Comparison of ENCODE assay signal across 24 cellular contexts in genomic region chr15:27989838-27990237, GRCh38.
DNase-seq lines count a peak whose midpoint lies in the region; ATAC-seq and TF ChIP-seq lines count a peak whose summit lies in the region.
"Had no signal": no experiment of that assay in that cellular context is flagged by ENCODE, and none has a peak within 500 bp of the region (broad histone marks: within the 10 kb centered on the region; RNA-seq: fewer than 3 reads in every experiment).

No MANE protein-coding gene starts in this region.

- TF ChIP-seq RAD21 in SK-N-SH (IDR thresholded peaks at IDR 0.05; ENCODE audit: low read length): no peak

- no peaks in the 10 kb centered on the region for H3K36me3 Mint-ChIP-seq in GM23338 (ENCODE audit: low read depth)
- no peaks in the 10 kb centered on the region for H3K36me3 Mint-ChIP-seq in glutamatergic neuron (ENCODE audit: unreplicated experiment)

- no peak overlapping the region for H3K4me3 ChIP-seq in SK-N-SH (ENCODE audit: low read depth in 2 of 2, low read length in 1 of 2)
- H3K4me3 ChIP-seq in GM23338: no peak overlapping the region
- H3K4me3 ChIP-seq: BLaER1 treated with 17β-estradiol and CSF1 and Interleukin-3, amounts not matched to agents 10 nM and 100 nM; HAP-1; MG63; SK-N-MC had no signal

- CTCF ChIA-PET in SK-N-SH (lab: Yijun Ruan, JAX): interaction anchor here (0.6 to 2.1 kb wide), 6 partner anchors 9 to 965 kb away, joined by 3 to 9 read pairs (median 4); partner anchors contain the start of gene OCA2

- H3K79me2 ChIP-seq in SK-N-SH (ENCODE audit: insufficient read depth) (no peaks in the 10 kb centered on the region), GM23338 (replicated peaks; ENCODE audit: insufficient read depth) (no peaks in the 10 kb centered on the region)

- no peaks in the 10 kb centered on the region for H3K9me2 ChIP-seq in SK-N-SH
- no peaks in the 10 kb centered on the region for H3K9me2 ChIP-seq in GM23338 (ENCODE audit: insufficient read depth)

- H3K9ac ChIP-seq in SK-N-SH: no peak overlapping the region
- H3K9ac ChIP-seq: BLaER1 treated with 17β-estradiol and CSF1 and Interleukin-3, amounts not matched to agents 10 nM and 100 nM had no signal

- H3K27me3 Mint-ChIP-seq in GM23338 (ENCODE audit: insufficient read depth, low read depth, poor library complexity) (peaks cover 1% of the 10 kb centered on the region), glutamatergic neuron (ENCODE audit: unreplicated experiment) (peaks cover 6% of the 10 kb centered on the region)

- H3K9me3 Mint-ChIP-seq in GM23338: no peaks in the 10 kb centered on the region; the same call in 1 of the 3 replicates
- peaks cover 11% of the 10 kb centered on the region for H3K9me3 Mint-ChIP-seq in glutamatergic neuron (ENCODE audit: unreplicated experiment)
- H3K9me3 Mint-ChIP-seq: CD4-positive, alpha-beta T cell had no signal

- H2AFZ ChIP-seq in SK-N-SH (ENCODE audit: low read depth): no peak overlapping the region
- peak overlapping the region; percentile 52; the same call in 1 of the 2 replicates for H2AFZ ChIP-seq in GM23338

- H3K4me2 ChIP-seq in SK-N-SH: no peak overlapping the region
- no peak overlapping the region for H3K4me2 ChIP-seq in GM23338
- H3K4me2 ChIP-seq: BLaER1 treated with 17β-estradiol and CSF1 and Interleukin-3, amounts not matched to agents 10 nM and 100 nM had no signal

- no peaks in the 10 kb centered on the region for H3K27me3 ChIP-seq in SK-N-SH (ENCODE audit: insufficient read depth)
- no peaks in the 10 kb centered on the region for H3K27me3 ChIP-seq in GM23338 (ENCODE audit: insufficient read depth)
- H3K27me3 ChIP-seq: BLaER1 treated with 17β-estradiol and CSF1 and Interleukin-3, amounts not matched to agents 10 nM and 100 nM; MG63 had no signal

- H3K9me3 ChIP-seq in SK-N-SH: no peaks in the 10 kb centered on the region
- H3K9me3 ChIP-seq: HAP-1, MG63 had no signal

- no peak overlapping the region for H3K27ac Mint-ChIP-seq in GM23338
- peak overlapping the region; percentile 76 for H3K27ac Mint-ChIP-seq in glutamatergic neuron (ENCODE audit: unreplicated experiment)
- H3K27ac Mint-ChIP-seq: CD4-positive, alpha-beta T cell; HFFc6 had no signal

- no peak for TF ChIP-seq EP300 in SK-N-SH (IDR thresholded peaks at IDR 0.05; ENCODE audit: borderline replicate concordance in 1 of 2, low read depth in 1 of 2, low read length in 1 of 2)

- H4K20me1 ChIP-seq in SK-N-SH (ENCODE audit: insufficient read depth) (no peaks in the 10 kb centered on the region), GM23338 (replicated peaks; ENCODE audit: insufficient read depth) (no peaks in the 10 kb centered on the region)
- H4K20me1 ChIP-seq: BLaER1 treated with 17β-estradiol and CSF1 and Interleukin-3, amounts not matched to agents 10 nM and 100 nM had no signal

- TF ChIP-seq CTCF in SK-N-SH (IDR thresholded peaks at IDR 0.05) (no peak), GM23338 (conservative IDR thresholded peaks at IDR 0.05; ENCODE audit: low read depth in 2 of 2) (no peak), glutamatergic neuron (IDR thresholded peaks at IDR 0.05; ENCODE audit: partially characterized antibody, unreplicated experiment) (no peak)

- no peaks in the 10 kb centered on the region for H3F3A ChIP-seq in SK-N-SH (replicated peaks; ENCODE audit: insufficient read depth)
- no peaks in the 10 kb centered on the region for H3F3A ChIP-seq in GM23338 (replicated peaks; ENCODE audit: low read depth)

- H3K4me1 ChIP-seq in SK-N-SH (ENCODE audit: control insufficient read depth in 1 of 2, insufficient read depth in 2 of 2, low read depth in 1 of 2, low read length in 1 of 2) (peaks cover 0 to 33% of the 10 kb centered on the region in 2 experiments; a peak in 2 of 4 replicates), GM23338 (ENCODE audit: insufficient read depth) (no peaks in the 10 kb centered on the region)
- H3K4me1 ChIP-seq: HAP-1 had no signal

- ATAC-seq in SK-N-SH treated with all-trans-retinoic acid at 6 μM for 48 hours (no peak), GM23338 (no peak), HG03342 (IDR thresholded peaks at IDR 0.05; ENCODE audit: unreplicated experiment) (no peak), GM21367 (IDR thresholded peaks at IDR 0.05; ENCODE audit: unreplicated experiment) (no peak)

- 32% methylated on average over 4 of the region's 4 CpGs for WGBS in SK-N-SH (ENCODE audit: low lambda C conversion rate)

- DNase-seq in SK-N-SH (peak; percentile 39), GM23338 (ENCODE audit: low spot score) (no peak), glutamatergic neuron (no peak), posterior vena cava (ENCODE audit: low spot score) (peak; percentile 57), cortex of kidney (lab: John Stamatoyannopoulos, UW) (no peak)
- DNase-seq: AML-193; CD4-positive, alpha-beta T cell; COR-L47; DMS153; GOT3; HFFc6; KBM-7; MG63; NCI-H1694; NCI-H2029 treated with DMSO at 0.1 percent for 48 hours; NCI-H510A; NCI-H774; SIG-M5 had no signal

- H3K4me1 Mint-ChIP-seq in GM23338: no peaks in the 10 kb centered on the region
- peaks cover 41% of the 10 kb centered on the region for H3K4me1 Mint-ChIP-seq in glutamatergic neuron (ENCODE audit: low read depth, unreplicated experiment)

- H3K4me3 Mint-ChIP-seq in GM23338 (no peak overlapping the region), glutamatergic neuron (ENCODE audit: unreplicated experiment) (no peak overlapping the region)
- H3K4me3 Mint-ChIP-seq: CD4-positive, alpha-beta T cell; HFFc6 had no signal

- no peaks in the 10 kb centered on the region for H3K36me3 ChIP-seq in SK-N-SH (replicated peaks in 1 of 2; ENCODE audit: control insufficient read depth in 1 of 2, insufficient read depth in 2 of 2, low read length in 1 of 2)
- H3K36me3 ChIP-seq in GM23338 (ENCODE audit: insufficient read depth): no peaks in the 10 kb centered on the region
- H3K36me3 ChIP-seq: BLaER1 treated with 17β-estradiol and CSF1 and Interleukin-3, amounts not matched to agents 10 nM and 100 nM; HAP-1; MG63 had no signal

- H3K27ac ChIP-seq in SK-N-SH (ENCODE audit: low read depth in 2 of 2, low read length in 1 of 2): peak overlapping the region in 1 of 2 experiments; percentile 86; a peak in 2 of 4 replicates
- H3K27ac ChIP-seq in GM23338 (ENCODE audit: low read depth): no peak overlapping the region
- H3K27ac ChIP-seq: BLaER1 treated with 17β-estradiol and CSF1 and Interleukin-3, amounts not matched to agents 10 nM and 100 nM; SK-N-MC had no signal

- intact Hi-C loops in posterior vena cava (cut with DNase I): no loop called here

- POLR2A ChIA-PET in SK-N-SH (lab: Yijun Ruan, JAX): no interaction called here

TF ChIP-seq in SK-N-SH, 30 proteins besides CTCF, POLR2A, EP300 and RAD21 (continues in another document):
- no peak for TF ChIP-seq ZBTB33 (IDR thresholded peaks at IDR 0.05; ENCODE audit: borderline replicate concordance, low read depth)

TF ChIP-seq in SK-N-SH treated with all-trans-retinoic acid at 6 μM for 48 hours, 23 proteins besides CTCF, POLR2A, EP300 and RAD21:
- TF ChIP-seq ESRRG (CRISPR knock-in tag; IDR thresholded peaks at IDR 0.05) (no peak), CSDC2 (CRISPR knock-in tag; IDR thresholded peaks at IDR 0.05) (no peak)

TF ChIP-seq in GM23338, 12 proteins besides CTCF, POLR2A, EP300 and RAD21:
- no peak for TF ChIP-seq REST (IDR thresholded peaks at IDR 0.05; ENCODE audit: unreplicated experiment)
- TF ChIP-seq JUNB (IDR thresholded peaks at IDR 0.05; ENCODE audit: unreplicated experiment): no peak
- no peak for TF ChIP-seq POLR2AphosphoS5 (IDR thresholded peaks at IDR 0.05; ENCODE audit: low read depth)
- no peak for TF ChIP-seq STAT1 (IDR thresholded peaks at IDR 0.05; ENCODE audit: unreplicated experiment)
- TF ChIP-seq NANOG (IDR thresholded peaks at IDR 0.05; ENCODE audit: borderline replicate concordance): no peak
- no peak for TF ChIP-seq ZNF114 (CRISPR knock-in tag; IDR thresholded peaks at IDR 0.05)
- TF ChIP-seq EZH2 (IDR thresholded peaks at IDR 0.05; ENCODE audit: low read depth, unreplicated experiment): no peak
- no peak for TF ChIP-seq ZNF331 (CRISPR knock-in tag; IDR thresholded peaks at IDR 0.05; ENCODE audit: low read depth)

Comparison
In these comparisons a context has a peak if more than half of its experiments do, and no peak if none do; other contexts are left out.
1. DNase-seq: peak in SK-N-SH (single experiment) and posterior vena cava (single experiment); none in GM23338 (single experiment), glutamatergic neuron (single experiment) and cortex of kidney (single experiment).